1 cellular context compared by ENCODE assay signal in genomic region chr11:61972112-61972795, GRCh38.
TF ChIP-seq lines count a peak whose summit lies in the region.

No MANE protein-coding gene starts in this region.

TF ChIP-seq in SK-N-SH, 30 proteins besides CTCF, POLR2A, EP300 and RAD21 (continued from another document):
- TF ChIP-seq REST (IDR thresholded peaks at IDR 0.05; ENCODE audit: low read depth, low read length) (no peak), YY1 (IDR thresholded peaks at IDR 0.05; ENCODE audit: low read depth) (no peak), SIN3A (IDR thresholded peaks at IDR 0.05; ENCODE audit: borderline replicate concordance, low read depth, low read length) (no peak), GATA2 (CRISPR knock-in tag; IDR thresholded peaks at IDR 0.05) (no peak), GABPA (IDR thresholded peaks at IDR 0.05; ENCODE audit: low read depth) (no peak)
